ENCODE assay signal across 8 cellular contexts in genomic region chr9:94603259-94603776, GRCh38. TPM values are rescaled to one million over a fixed set of nuclear protein-coding genes. Genes with fewer than 3 reads are reported as not detected.
DNase-seq lines count a peak whose midpoint lies in the region; ATAC-seq and TF ChIP-seq lines count a peak whose summit lies in the region.

No MANE protein-coding gene starts in this region.

- no peaks in the 10 kb centered on the region for H3K27me3 ChIP-seq in CD4-positive, CD25-positive, alpha-beta regulatory T cell (ENCODE audit: control insufficient read depth, insufficient read depth, low read length)
- H3K27me3 ChIP-seq in endodermal cell (ENCODE audit: control insufficient read depth, insufficient read depth, low read length, poor library complexity, severe bottlenecking): no peaks in the 10 kb centered on the region

- no peak overlapping the region for H3K4me3 Mint-ChIP-seq in CD4-positive, CD25-positive, alpha-beta regulatory T cell
- H3K4me3 Mint-ChIP-seq in activated CD8-positive, alpha-beta T cell treated with anti-CD3 and anti-CD28 coated beads, Interleukin-2, amount 10 ng/mL, durations not matched to agents 7 days and 5 days: no peak overlapping the region
- H3K4me3 Mint-ChIP-seq in endodermal cell: no peak overlapping the region

- H3K9ac ChIP-seq in endodermal cell (ENCODE audit: extremely low read depth, low read length, poor library complexity, severe bottlenecking): no peak overlapping the region

- peaks cover 8% of the 10 kb centered on the region for H3K36me3 Mint-ChIP-seq in CD4-positive, CD25-positive, alpha-beta regulatory T cell
- H3K36me3 Mint-ChIP-seq in activated CD8-positive, alpha-beta T cell treated with anti-CD3 and anti-CD28 coated beads, Interleukin-2, amount 10 ng/mL, durations not matched to agents 7 days and 5 days (ENCODE audit: low read depth): no peaks in the 10 kb centered on the region
- no peaks in the 10 kb centered on the region for H3K36me3 Mint-ChIP-seq in endodermal cell (ENCODE audit: low read depth)

- H3K9me3 Mint-ChIP-seq in CD4-positive, CD25-positive, alpha-beta regulatory T cell: no peaks in the 10 kb centered on the region
- no peaks in the 10 kb centered on the region for H3K9me3 Mint-ChIP-seq in activated CD8-positive, alpha-beta T cell treated with anti-CD3 and anti-CD28 coated beads, Interleukin-2, amount 10 ng/mL, durations not matched to agents 7 days and 5 days (ENCODE audit: insufficient read depth)
- H3K9me3 Mint-ChIP-seq in endodermal cell: no peaks in the 10 kb centered on the region

- H3K27ac ChIP-seq in CD4-positive, CD25-positive, alpha-beta regulatory T cell (ENCODE audit: insufficient read depth, low read length, poor library complexity, severe bottlenecking): no peak overlapping the region
- H3K27ac ChIP-seq in endodermal cell (ENCODE audit: low read depth, low read length): no peak overlapping the region

- WGBS in endodermal cell (ENCODE audit: insufficient coverage in 1 of 2, insufficient read length in 1 of 2), 2 experiments: 26 to 28% methylated on average over 13 to 15 of the region's 15 CpGs

- no peaks in the 10 kb centered on the region for H3K9me3 ChIP-seq in CD4-positive, CD25-positive, alpha-beta regulatory T cell (ENCODE audit: control insufficient read depth in 2 of 2, low read length in 2 of 2)
- H3K9me3 ChIP-seq in endodermal cell (ENCODE audit: control insufficient read depth, low read length): no peaks in the 10 kb centered on the region

- CTCF ChIA-PET in activated CD8-positive, alpha-beta T cell treated with anti-CD3 and anti-CD28 coated beads, Interleukin-2, amount 10 ng/mL, durations not matched to agents 7 days and 5 days (lab: Charles Lee): interaction anchor here (1.8 kb wide), 1 partner anchor 391 kb away, joined by 5 read pairs; no protein-coding TSS in a partner anchor

- peaks cover 4% of the 10 kb centered on the region for H3K4me1 ChIP-seq in CD4-positive, CD25-positive, alpha-beta regulatory T cell (ENCODE audit: control insufficient read depth, insufficient read depth, low read length, poor library complexity, severe bottlenecking)
- peaks cover 28% of the 10 kb centered on the region for H3K4me1 ChIP-seq in endodermal cell (ENCODE audit: control insufficient read depth, insufficient read depth, low read length)

- peak in 1 of 2 donors; percentile 56 for ATAC-seq in CD4-positive, CD25-positive, alpha-beta regulatory T cell (ENCODE audit: low read depth in 2 of 2)
- ATAC-seq in activated CD8-positive, alpha-beta T cell treated with anti-CD3 and anti-CD28 coated beads, Interleukin-2, amount 10 ng/mL, durations not matched to agents 7 days and 5 days: peak; percentile 89
- no peak for ATAC-seq in HG03139 (IDR thresholded peaks at IDR 0.05; ENCODE audit: unreplicated experiment)

- no peaks in the 10 kb centered on the region for H3K27me3 Mint-ChIP-seq in CD4-positive, CD25-positive, alpha-beta regulatory T cell
- H3K27me3 Mint-ChIP-seq in activated CD8-positive, alpha-beta T cell treated with anti-CD3 and anti-CD28 coated beads, Interleukin-2, amount 10 ng/mL, durations not matched to agents 7 days and 5 days (ENCODE audit: low read depth): peaks cover 11% of the 10 kb centered on the region
- peaks cover 2% of the 10 kb centered on the region for H3K27me3 Mint-ChIP-seq in endodermal cell (ENCODE audit: insufficient read depth)

- H3K4me1 Mint-ChIP-seq in CD4-positive, CD25-positive, alpha-beta regulatory T cell: peaks cover 0 to 6% (median under 1%) of the 10 kb centered on the region in 4 donors
- no peaks in the 10 kb centered on the region for H3K4me1 Mint-ChIP-seq in activated CD8-positive, alpha-beta T cell treated with anti-CD3 and anti-CD28 coated beads, Interleukin-2, amount 10 ng/mL, durations not matched to agents 7 days and 5 days (ENCODE audit: low read depth)
- H3K4me1 Mint-ChIP-seq in endodermal cell: peaks cover 37% of the 10 kb centered on the region

- POLR2A ChIA-PET in activated CD8-positive, alpha-beta T cell treated with anti-CD3 and anti-CD28 coated beads, Interleukin-2, amount 10 ng/mL, durations not matched to agents 7 days and 5 days (lab: Charles Lee): no interaction called here

- DNase-seq in CD4-positive, CD25-positive, alpha-beta regulatory T cell: peak; percentile 38 to 66 (median 39)
- DNase-seq in HFF-Myc (ENCODE audit: extremely low read depth, low read depth): peak; percentile 32
- DNase-seq in NCI-H748 (lab: John Stamatoyannopoulos, UW; ENCODE audit: unreplicated experiment): peak; percentile 63
- peak; percentile 74 for DNase-seq in activated CD8-positive, alpha-beta T cell treated with anti-CD3 and anti-CD28 coated beads, Interleukin-2, amount 10 ng/mL, durations not matched to agents 7 days and 5 days
- peak; percentile 96 for DNase-seq in endodermal cell
- peak; percentile 18 for DNase-seq in middle frontal gyrus (ENCODE audit: extremely low spot score, low spot score)
- DNase-seq in stimulated activated CD8-positive, alpha-beta memory T cell treated with anti-CD3 and anti-CD28 coated beads, Interleukin-15, amount 100 ng/mL, for 48 hours (ENCODE audit: low read depth in 2 of 2): peak; percentile 54 to 55

- no peaks in the 10 kb centered on the region for H3K36me3 ChIP-seq in CD4-positive, CD25-positive, alpha-beta regulatory T cell (ENCODE audit: control insufficient read depth, insufficient read depth, low read length)
- no peaks in the 10 kb centered on the region for H3K36me3 ChIP-seq in endodermal cell (ENCODE audit: control insufficient read depth, insufficient read depth, low read length)

- H3K4me3 ChIP-seq in CD4-positive, CD25-positive, alpha-beta regulatory T cell (ENCODE audit: low read depth, low read length): no peak overlapping the region
- H3K4me3 ChIP-seq in HFF-Myc (replicated peaks; ENCODE audit: low read depth, low read length) (no peak overlapping the region), endodermal cell (ENCODE audit: low read length) (no peak overlapping the region)

- peak; percentile 71 for TF ChIP-seq CTCF in HFF-Myc (IDR thresholded peaks at IDR 0.05; ENCODE audit: low read depth, low read length, missing control alignments)
- peak; percentile 86 for TF ChIP-seq CTCF in endodermal cell (conservative IDR thresholded peaks at IDR 0.05)

- no peak overlapping the region for H3K27ac Mint-ChIP-seq in CD4-positive, CD25-positive, alpha-beta regulatory T cell
- H3K27ac Mint-ChIP-seq in activated CD8-positive, alpha-beta T cell treated with anti-CD3 and anti-CD28 coated beads, Interleukin-2, amount 10 ng/mL, durations not matched to agents 7 days and 5 days: no peak overlapping the region
- H3K27ac Mint-ChIP-seq in endodermal cell: no peak overlapping the region

RNA-seq across cellular contexts. Expression of gene FBP2, which starts 9.7 kb away (rescaled TPM):
- total RNA-seq in CD4-positive, CD25-positive, alpha-beta regulatory T cell: not detected
- polyA plus RNA-seq in CD4-positive, CD25-positive, alpha-beta regulatory T cell: not detected
- not detected for total RNA-seq in activated CD8-positive, alpha-beta T cell treated with anti-CD3 and anti-CD28 coated beads, Interleukin-2, amount 10 ng/mL, durations not matched to agents 7 days and 5 days
- total RNA-seq in endodermal cell: not detected
- polyA plus RNA-seq in endodermal cell (2013, experiment 1 of 2): not detected
- 0.21 TPM for polyA plus RNA-seq in endodermal cell (2013, experiment 2 of 2)

RNA-seq across cellular contexts. Expression of gene FBP1, which starts 36.0 kb away (rescaled TPM):
- total RNA-seq in CD4-positive, CD25-positive, alpha-beta regulatory T cell: 0.42 TPM
- 1 to 10 TPM; 2.0 to 9.2 (median 5.8) TPM for polyA plus RNA-seq in CD4-positive, CD25-positive, alpha-beta regulatory T cell
- total RNA-seq in activated CD8-positive, alpha-beta T cell treated with anti-CD3 and anti-CD28 coated beads, Interleukin-2, amount 10 ng/mL, durations not matched to agents 7 days and 5 days: under 1 TPM; 0.21 to 0.31 TPM
- 1 to 10 TPM in 1 of 2 donors, under 1 TPM in 1; 0.95 to 1.0 TPM for total RNA-seq in endodermal cell
- 0.28 TPM for polyA plus RNA-seq in endodermal cell (2013, experiment 1 of 2)
- polyA plus RNA-seq in endodermal cell (2013, experiment 2 of 2): 0.21 TPM

RNA-seq across cellular contexts. Expression of gene PCAT7, which starts 48.4 kb away (rescaled TPM):
- total RNA-seq in CD4-positive, CD25-positive, alpha-beta regulatory T cell: not detected
- polyA plus RNA-seq in CD4-positive, CD25-positive, alpha-beta regulatory T cell: not detected
- total RNA-seq in activated CD8-positive, alpha-beta T cell treated with anti-CD3 and anti-CD28 coated beads, Interleukin-2, amount 10 ng/mL, durations not matched to agents 7 days and 5 days: not detected
- total RNA-seq in endodermal cell: 1 to 10 TPM; 4.2 to 7.3 TPM
- polyA plus RNA-seq in endodermal cell (2013, experiment 1 of 2): 3.9 TPM
- 2.7 TPM for polyA plus RNA-seq in endodermal cell (2013, experiment 2 of 2)

Comparison
In these comparisons a context has a peak if more than half of its experiments do, and no peak if none do; other contexts are left out.
1. DNase-seq: peak in every context shown above with its lines; median percentile 96 in endodermal cell; 74 in activated CD8-positive, alpha-beta T cell treated with anti-CD3 and anti-CD28 coated beads, Interleukin-2, amount 10 ng/mL, durations not matched to agents 7 days and 5 days; 63 in NCI-H748; 54 in stimulated activated CD8-positive, alpha-beta memory T cell treated with anti-CD3 and anti-CD28 coated beads, Interleukin-15, amount 100 ng/mL, for 48 hours; 39 in CD4-positive, CD25-positive, alpha-beta regulatory T cell; 32 in HFF-Myc; 18 in middle frontal gyrus.